In the genomic region with DNA sequence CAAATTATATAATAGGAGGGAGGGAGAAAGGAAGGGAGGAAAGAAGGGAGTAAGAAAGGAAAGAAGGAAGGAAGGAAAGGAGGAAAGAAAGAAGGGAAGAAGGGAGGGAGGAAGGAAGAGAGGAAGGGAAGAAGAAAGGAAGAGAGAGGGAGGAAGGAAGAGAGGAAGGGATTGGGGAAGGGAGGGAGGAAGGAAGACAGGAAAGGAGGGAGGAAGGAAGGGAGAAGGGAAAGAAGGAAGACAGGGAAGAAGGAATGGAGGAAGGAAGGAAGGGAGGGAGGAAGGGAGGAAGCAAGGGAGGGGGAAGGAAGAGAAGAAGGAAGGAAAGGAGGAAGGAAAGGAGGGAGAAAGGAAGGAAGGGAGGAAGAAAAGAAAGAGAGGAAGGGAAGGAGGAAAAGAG, we compare ENCODE assay signal across 5 cellular contexts.
"Had no signal": no experiment of that assay in that cellular context is flagged by ENCODE, and none has a peak within 500 bp of the region (broad histone marks: within the 10 kb centered on the region; RNA-seq: fewer than 3 reads in every experiment).

No MANE protein-coding gene starts in this region.

- DNase-seq: GM23248, GOT3, KBM-7 had no signal

- H3K27ac ChIP-seq: GM23248, HL-60, KMS-11 had no signal

- H2AFZ ChIP-seq: GM23248 had no signal

- H3K9ac ChIP-seq: GM23248, KMS-11 had no signal

- H3K4me2 ChIP-seq: KMS-11 had no signal

- H3K4me3 ChIP-seq: GM23248 had no signal
